In the genomic region with DNA sequence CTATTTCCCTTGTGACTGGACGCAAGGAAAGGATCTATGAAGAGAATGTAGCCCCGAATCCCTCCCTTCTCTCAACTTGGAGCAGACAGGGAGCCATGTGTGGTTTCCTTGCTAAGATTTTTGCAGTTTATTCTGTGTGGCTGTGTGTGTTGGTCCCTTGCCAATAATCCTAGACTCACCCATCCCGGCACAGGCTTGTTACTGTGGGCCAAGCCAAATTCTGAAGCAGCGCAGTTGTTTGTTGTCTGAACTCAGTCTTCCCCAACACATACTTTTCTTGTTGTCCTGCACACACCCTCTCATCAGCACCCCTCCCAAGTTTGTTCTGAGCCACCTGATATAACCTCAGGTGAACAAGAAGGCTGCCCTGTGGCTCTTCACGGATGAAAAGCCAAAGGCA, we compare ENCODE assay signal across 14 cellular contexts.
DNase-seq lines count a peak whose midpoint lies in the region; ATAC-seq, FAIRE-seq and TF ChIP-seq lines count a peak whose summit lies in the region.
"Had no signal": no experiment of that assay in that cellular context is flagged by ENCODE, and none has a peak within 500 bp of the region (broad histone marks: within the 10 kb centered on the region; RNA-seq: fewer than 3 reads in every experiment).

No MANE protein-coding gene starts in this region.

- no peak for FAIRE-seq in HepG2 (lab: Jason Lieb, UNC)
- FAIRE-seq: colon, frontal cortex had no signal

- H3K27me3 ChIP-seq in liver (ENCODE audit: control insufficient read depth in 4 of 4, insufficient read depth in 4 of 4, low read length in 3 of 4) = no peaks in the 10 kb centered on the region
- H3K27me3 ChIP-seq in HepG2 (ENCODE audit: control insufficient read depth in 1 of 2, insufficient read depth in 2 of 2, low read length in 2 of 2) = peaks cover 1 to 3% of the 10 kb centered on the region in 2 experiments; a peak in 1 of 5 replicates
- no peaks in the 10 kb centered on the region for H3K27me3 ChIP-seq in gastroesophageal sphincter
- no peaks in the 10 kb centered on the region for H3K27me3 ChIP-seq in ovary
- no peaks in the 10 kb centered on the region for H3K27me3 ChIP-seq in aorta (ENCODE audit: control insufficient read depth in 1 of 2, insufficient read depth in 2 of 2, low read length in 1 of 2)
- H3K27me3 ChIP-seq: spleen had no signal

- TF ChIP-seq CTCF in liver (IDR thresholded peaks at IDR 0.05; ENCODE audit: low read depth, low read length, missing input control) (no peak), HepG2 (CRISPR knock-in tag; IDR thresholded peaks at IDR 0.05) (no peak), gastroesophageal sphincter (IDR thresholded peaks at IDR 0.05) (no peak), ovary (IDR thresholded peaks at IDR 0.05) (no peak)

- H3K36me3 ChIP-seq in liver (ENCODE audit: control insufficient read depth in 4 of 4, insufficient read depth in 3 of 4, low read depth in 1 of 4, low read length in 3 of 4) = no peaks in the 10 kb centered on the region
- H3K36me3 ChIP-seq in HepG2 (replicated peaks in 1 of 2; ENCODE audit: control insufficient read depth in 1 of 2, insufficient read depth in 2 of 2, low read length in 2 of 2) = no peaks in the 10 kb centered on the region
- H3K36me3 ChIP-seq in gastroesophageal sphincter = no peaks in the 10 kb centered on the region
- H3K36me3 ChIP-seq in ovary = no peaks in the 10 kb centered on the region
- no peaks in the 10 kb centered on the region for H3K36me3 ChIP-seq in aorta (ENCODE audit: control insufficient read depth in 1 of 2, insufficient read depth in 2 of 2, low read length in 1 of 2)
- H3K36me3 ChIP-seq: spleen had no signal

- TF ChIP-seq POLR2A in HepG2 (IDR thresholded peaks at IDR 0.05; ENCODE audit: insufficient read depth in 1 of 2, low read depth in 2 of 2, low read length in 2 of 2) = no peak
- no peak for TF ChIP-seq POLR2A in gastroesophageal sphincter (IDR thresholded peaks at IDR 0.05)
- TF ChIP-seq POLR2A in ovary (IDR thresholded peaks at IDR 0.05) = no peak

- no TSS peak for BruUV-seq in HepG2 (replicated peaks; lab: Mats Ljungman, UMichigan)

- no peak for TF ChIP-seq RAD21 in liver (IDR thresholded peaks at IDR 0.05)
- no peak for TF ChIP-seq RAD21 in HepG2 (CRISPR knock-in tag; IDR thresholded peaks at IDR 0.05)

- in situ Hi-C loops in HepG2 (cut with HindIII; ENCODE audit: extremely low pct_ligation_motif_present, low pct_unique_long_range_greater_than_20kb) = no loop called here

- CTCF ChIA-PET in HepG2 (lab: Yijun Ruan, JAX; ENCODE audit: low intra/inter-chr PET ratio, low total read pairs) (no interaction called here), HEK293T (lab: Yijun Ruan, JAX) (interaction anchor here (0.6 kb wide), 1 partner anchor 111 kb away, joined by 7 read pairs; no protein-coding TSS in a partner anchor)

- POLR2A ChIA-PET in HepG2 (lab: Yijun Ruan, JAX) = no interaction called here
- POLR2A ChIA-PET in HEK293T (lab: Yijun Ruan, JAX) = no interaction called here

- H3K9ac ChIP-seq in liver (ENCODE audit: low read depth in 1 of 2, low read length in 2 of 2) (no peak overlapping the region), HepG2 (ENCODE audit: insufficient read depth, low read depth, low read length) (no peak overlapping the region)

- TF ChIP-seq EP300 in HepG2 (IDR thresholded peaks at IDR 0.05; ENCODE audit: low read depth in 2 of 2, low read length in 2 of 2) (no peak), HepG2 (CRISPR knock-in tag; IDR thresholded peaks at IDR 0.05; ENCODE audit: borderline replicate concordance) (no peak), gastroesophageal sphincter (IDR thresholded peaks at IDR 0.05) (no peak), ovary (IDR thresholded peaks at IDR 0.05) (no peak)

- H3K27ac ChIP-seq in liver (ENCODE audit: low read depth in 1 of 2, low read length in 2 of 2) (peak overlapping the region; percentile 44 to 81), HepG2 (ENCODE audit: extremely low read length, insufficient read depth, low read length) (no peak overlapping the region), gastroesophageal sphincter (peak overlapping the region in 3 of 4 donors; percentile 39 to 56 (median 51)), ovary (no peak overlapping the region), aorta (ENCODE audit: low read depth in 1 of 2, low read length in 2 of 2) (peak overlapping the region in 1 of 2 donors; percentile 52)
- H3K27ac ChIP-seq: spleen had no signal

- peaks cover 7 to 49% (median 34%) of the 10 kb centered on the region in 4 donors for H3K4me1 ChIP-seq in liver (ENCODE audit: control insufficient read depth in 4 of 4, insufficient read depth in 4 of 4, low read length in 3 of 4)
- H3K4me1 ChIP-seq in HepG2 (ENCODE audit: insufficient read depth, low read length) = no peaks in the 10 kb centered on the region; the same call in 1 of the 2 replicates
- peaks cover 17 to 65% (median 32%) of the 10 kb centered on the region in 3 donors for H3K4me1 ChIP-seq in gastroesophageal sphincter
- peaks cover 12% of the 10 kb centered on the region for H3K4me1 ChIP-seq in ovary (ENCODE audit: insufficient read depth)
- peaks cover 2 to 3% of the 10 kb centered on the region in 2 donors for H3K4me1 ChIP-seq in aorta (ENCODE audit: control insufficient read depth in 1 of 2, insufficient read depth in 2 of 2, low read length in 2 of 2)

- no peak for DNase-seq in HepG2 (ENCODE audit: low spot score)
- peak; percentile 44 to 57 (median 47) for DNase-seq in ovary
- DNase-seq in aorta = peak in 1 of 2 donors; percentile 66
- no peak for DNase-seq in activated CD4-positive, alpha-beta T cell treated with anti-CD3 and anti-CD28 coated beads, Interleukin-2, amount 50 U/mL, for 48 hours
- no peak for DNase-seq in NK-92 (lab: John Stamatoyannopoulos, UW; ENCODE audit: unreplicated experiment)
- DNase-seq in HEK293T (ENCODE audit: extremely low spot score) = no peak
- DNase-seq: activated naive CD8-positive, alpha-beta T cell treated with anti-CD3 and anti-CD28 coated beads for 36 hours; immature natural killer cell; NCI-H2171; spleen had no signal

- intact Hi-C loops in HepG2 (cut with micrococcal nuclease; ENCODE audit: unreplicated experiment) (no loop called here), ovary (cut with DNase I) (no loop called here), aorta (cut with DNase I) (no loop called here)

- H2AFZ ChIP-seq in HepG2 (ENCODE audit: low read length) = no peak overlapping the region

- WGBS in liver = 38% methylated on average over 5 of the region's 5 CpGs
- 8% methylated on average over 5 of the region's 5 CpGs for WGBS in HepG2 (ENCODE audit: low lambda C conversion rate)
- WGBS in gastroesophageal sphincter (ENCODE audit: low coverage in 1 of 2), 2 donors = 0 to 22% methylated on average over 1 to 3 of the region's 5 CpGs
- WGBS in ovary, 3 donors = 5 to 10% (median 8%) methylated on average over 5 of the region's 5 CpGs
- 2 to 6% methylated on average over 5 of the region's 5 CpGs for WGBS in aorta, 2 donors

- ATAC-seq in HepG2 (no peak), gastroesophageal sphincter (peak; percentile 56), aorta (ENCODE audit: low FRiP score) (peak; percentile 81)

- H3K4me2 ChIP-seq in HepG2 (ENCODE audit: low read depth, low read length) = no peak overlapping the region

- H3K9me3 ChIP-seq in liver (ENCODE audit: control insufficient read depth in 4 of 4, low read length in 3 of 4) (no peaks in the 10 kb centered on the region), HepG2 (ENCODE audit: low read length) (no peaks in the 10 kb centered on the region), gastroesophageal sphincter (no peaks in the 10 kb centered on the region), ovary (no peaks in the 10 kb centered on the region), aorta (ENCODE audit: control insufficient read depth, low read length) (no peaks in the 10 kb centered on the region)
- H3K9me3 ChIP-seq: spleen had no signal

- H4K20me1 ChIP-seq in HepG2 (ENCODE audit: insufficient read depth, low read length) = no peaks in the 10 kb centered on the region

- H3K4me3 ChIP-seq in liver (ENCODE audit: low read depth in 1 of 3, low read length in 3 of 3) (no peak overlapping the region), HepG2 (replicated peaks in 1 of 3; ENCODE audit: insufficient read depth in 1 of 3, low read depth in 2 of 3, low read length in 3 of 3) (no peak overlapping the region), gastroesophageal sphincter (no peak overlapping the region), ovary (no peak overlapping the region), aorta (ENCODE audit: low read length in 2 of 2) (no peak overlapping the region)
- H3K4me3 ChIP-seq: spleen had no signal

- H3K79me2 ChIP-seq in HepG2 (ENCODE audit: insufficient read depth, low read length) = no peaks in the 10 kb centered on the region

TF ChIP-seq in liver, 16 proteins besides CTCF, POLR2A, EP300 and RAD21 (continues in another document):
- no peak for TF ChIP-seq NR2F2 (IDR thresholded peaks at IDR 0.05)

TF ChIP-seq in HepG2, 621 proteins besides CTCF, POLR2A, EP300 and RAD21:
- no peak for TF ChIP-seq ELF4 (CRISPR knock-in tag; IDR thresholded peaks at IDR 0.05; ENCODE audit: borderline replicate concordance)
- no peak for TF ChIP-seq SP5 (CRISPR knock-in tag; IDR thresholded peaks at IDR 0.05; ENCODE audit: borderline replicate concordance, low read depth)
- no peak for TF ChIP-seq PAWR (CRISPR knock-in tag; IDR thresholded peaks at IDR 0.05; ENCODE audit: borderline replicate concordance)
TF ChIP-seq in HepG2: peak in this region for 0.

TF ChIP-seq in HEK293T, 16 proteins besides CTCF, POLR2A, EP300 and RAD21:
- TF ChIP-seq FOXK2 (IDR thresholded peaks at IDR 0.05) (no peak), ZNF384 (IDR thresholded peaks at IDR 0.05) (no peak), ELF4 (IDR thresholded peaks at IDR 0.05) (no peak), TARDBP (IDR thresholded peaks at IDR 0.05) (no peak), FOXA1 (IDR thresholded peaks at IDR 0.05) (no peak), BHLHE40 (IDR thresholded peaks at IDR 0.05; ENCODE audit: borderline replicate concordance) (no peak), SP1 (IDR thresholded peaks at IDR 0.05) (no peak), HDGF (IDR thresholded peaks at IDR 0.05; ENCODE audit: borderline replicate concordance) (no peak), NFRKB (IDR thresholded peaks at IDR 0.05) (no peak)

Comparison
In these comparisons a context has a peak if more than half of its experiments do, and no peak if none do; other contexts are left out.
1. H3K27ac ChIP-seq: peak in liver (2 of 2) and gastroesophageal sphincter (3 of 4); none in HepG2 (single experiment) and ovary (0 of 2).
2. DNase-seq: peak in ovary (5 of 5); none in HepG2 (single experiment), activated CD4-positive, alpha-beta T cell treated with anti-CD3 and anti-CD28 coated beads, Interleukin-2, amount 50 U/mL, for 48 hours (0 of 2), NK-92 (single experiment) and HEK293T (single experiment).